In genomic region chr21:29436143-29436542, GRCh38 we compare ENCODE assay signal across 11 cellular contexts.
DNase-seq lines count a peak whose midpoint lies in the region; ATAC-seq and TF ChIP-seq lines count a peak whose summit lies in the region.
"Had no signal": no experiment of that assay in that cellular context is flagged by ENCODE, and none has a peak within 500 bp of the region (broad histone marks: within the 10 kb centered on the region; RNA-seq: fewer than 3 reads in every experiment).

No MANE protein-coding gene starts in this region.

- no peak for TF ChIP-seq CTCF in fibroblast of mammary gland (conservative IDR thresholded peaks at IDR 0.05; ENCODE audit: control insufficient read depth, insufficient read depth, low read depth, low read length)

- DNase-seq in Jurkat, Clone E6-1 (ENCODE audit: low read depth, low spot score): peak; percentile 19
- DNase-seq in activated T-cell treated with anti-CD3 and anti-CD28 coated beads for 24 hours (ENCODE audit: low read depth): peak; percentile 20
- DNase-seq in fibroblast of mammary gland (ENCODE audit: low read depth): peak; percentile 60
- peak; percentile 44 for DNase-seq in stimulated activated CD4-positive, alpha-beta T cell treated with anti-CD3 and anti-CD28 coated beads, Interleukin-2, amount 100 ng/mL, for 4 hours (ENCODE audit: low read depth)
- DNase-seq in hippocampal formation (lab: John Stamatoyannopoulos, UW): no peak
- no peak for DNase-seq in NCI-H82 (lab: John Stamatoyannopoulos, UW)
- DNase-seq: naive B cell, NCI-H2227 treated with DMSO at 0.1 percent for 48 hours had no signal

- H3K4me3 ChIP-seq in Jurkat, Clone E6-1 (ENCODE audit: low read length): no peak overlapping the region
- no peak overlapping the region for H3K4me3 ChIP-seq in fibroblast of mammary gland (ENCODE audit: control insufficient read depth, low read depth, low read length)
- H3K4me3 ChIP-seq: SK-N-MC had no signal

- ATAC-seq in GM21576 (IDR thresholded peaks at IDR 0.05; ENCODE audit: unreplicated experiment) (no peak), HG02973 (IDR thresholded peaks at IDR 0.05; ENCODE audit: unreplicated experiment) (no peak)

Comparison
In these comparisons a context has a peak if more than half of its experiments do, and no peak if none do; other contexts are left out.
1. DNase-seq: peak in Jurkat, Clone E6-1 (single experiment), activated T-cell treated with anti-CD3 and anti-CD28 coated beads for 24 hours (single experiment), fibroblast of mammary gland (single experiment) and stimulated activated CD4-positive, alpha-beta T cell treated with anti-CD3 and anti-CD28 coated beads, Interleukin-2, amount 100 ng/mL, for 4 hours (single experiment); none in hippocampal formation (0 of 2) and NCI-H82 (single experiment).